In the genomic region with DNA sequence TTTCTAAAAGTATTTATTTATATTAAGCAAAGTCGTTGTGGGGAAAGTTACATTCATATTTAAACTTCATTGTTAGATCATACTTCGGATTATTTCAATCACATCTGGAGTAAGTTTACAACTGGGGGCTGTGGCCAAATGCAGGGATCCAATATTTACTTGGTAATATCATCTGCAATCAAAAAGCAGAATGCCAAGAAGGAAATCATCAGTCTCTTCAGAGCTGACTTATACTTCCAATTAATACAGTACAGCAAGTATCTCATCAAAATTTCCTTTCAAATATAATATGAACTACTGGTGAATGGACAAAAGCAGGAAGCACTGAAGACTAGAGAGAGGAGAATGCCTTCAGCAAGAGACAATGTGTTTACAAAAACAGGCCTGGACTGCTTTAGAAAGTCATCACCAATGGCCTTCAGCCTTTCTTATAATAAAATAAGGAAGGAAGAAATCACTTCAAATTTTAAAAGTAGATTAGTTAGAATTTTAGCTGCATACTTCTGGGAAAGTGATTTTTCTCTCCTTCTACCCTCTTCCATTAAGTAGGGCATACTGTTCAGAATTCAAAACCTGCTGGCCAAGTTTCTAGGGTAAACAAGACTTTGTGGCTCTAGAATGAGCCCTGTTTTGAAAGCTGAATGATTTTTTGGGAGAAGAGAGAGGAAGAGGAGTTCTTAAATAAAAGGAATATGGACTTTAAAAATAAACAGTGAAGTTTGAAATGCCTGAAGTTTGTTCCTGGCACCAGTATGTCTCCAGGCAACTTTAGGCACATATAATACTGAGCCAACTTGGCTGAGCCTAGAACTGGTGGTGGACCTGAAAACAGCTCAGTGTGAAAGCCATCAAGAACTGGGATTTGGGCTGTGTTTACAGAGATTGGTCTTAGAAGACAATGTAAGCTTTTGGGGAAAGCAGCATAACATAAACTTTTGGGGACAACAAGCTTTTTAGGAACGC, we compare ENCODE assay signal across 19 cellular contexts. TPM values are rescaled to one million over a fixed set of nuclear protein-coding genes. Genes with fewer than 3 reads are reported as not detected.
DNase-seq lines count a peak whose midpoint lies in the region; ATAC-seq and TF ChIP-seq lines count a peak whose summit lies in the region.
"Had no signal": no experiment of that assay in that cellular context is flagged by ENCODE, and none has a peak within 500 bp of the region (broad histone marks: within the 10 kb centered on the region; RNA-seq: fewer than 3 reads in every experiment).

No MANE protein-coding gene starts in this region.

- H3K4me1 Mint-ChIP-seq in nephron progenitor cell = no peaks in the 10 kb centered on the region
- H3K4me1 Mint-ChIP-seq in osteocyte (ENCODE audit: unreplicated experiment) = no peaks in the 10 kb centered on the region
- H3K4me1 Mint-ChIP-seq: WTC11 had no signal

- H3K27me3 Mint-ChIP-seq in nephron progenitor cell (ENCODE audit: low read depth, poor library complexity) = peaks cover 6% of the 10 kb centered on the region
- peaks cover 45% of the 10 kb centered on the region for H3K27me3 Mint-ChIP-seq in osteocyte (ENCODE audit: unreplicated experiment)

- TF ChIP-seq CTCF in coronary artery (IDR thresholded peaks at IDR 0.05) = no peak
- TF ChIP-seq CTCF in heart left ventricle (IDR thresholded peaks at IDR 0.05) = no peak
- TF ChIP-seq CTCF in nephron progenitor cell (IDR thresholded peaks at IDR 0.05) = no peak
- TF ChIP-seq CTCF in upper lobe of right lung (IDR thresholded peaks at IDR 0.05) = no peak
- no peak for TF ChIP-seq CTCF in osteocyte (IDR thresholded peaks at IDR 0.05)

- H3K27me3 ChIP-seq in heart left ventricle (no peaks in the 10 kb centered on the region), upper lobe of right lung (no peaks in the 10 kb centered on the region)
- H3K27me3 ChIP-seq: colonic mucosa had no signal

- intact Hi-C loops in heart left ventricle (cut with DNase I) = no loop called here
- intact Hi-C loops in upper lobe of right lung (cut with DNase I) = no loop called here

- H3K27ac ChIP-seq in coronary artery (peak overlapping the region; percentile 53 to 69), heart left ventricle (peak overlapping the region in 8 of 12 donors; percentile 33 to 71 (median 38)), upper lobe of right lung (peak overlapping the region; percentile 58)
- H3K27ac ChIP-seq: colonic mucosa had no signal

- H3K36me3 ChIP-seq in heart left ventricle (no peaks in the 10 kb centered on the region), upper lobe of right lung (no peaks in the 10 kb centered on the region)
- H3K36me3 ChIP-seq: colonic mucosa had no signal

- ATAC-seq in heart left ventricle (peak; percentile 47 to 59 (median 54)), upper lobe of right lung (no peak)
- ATAC-seq: WTC11 had no signal

- H3K36me3 Mint-ChIP-seq in nephron progenitor cell (ENCODE audit: low read depth) (no peaks in the 10 kb centered on the region), osteocyte (ENCODE audit: unreplicated experiment) (no peaks in the 10 kb centered on the region)
- H3K36me3 Mint-ChIP-seq: WTC11 had no signal

- DNase-seq in coronary artery (ENCODE audit: low spot score) (no peak), heart left ventricle (no peak), nephron progenitor cell (no peak), upper lobe of right lung (no peak), DMS114 treated with DMSO at 0.1 percent for 48 hours (lab: John Stamatoyannopoulos, UW; ENCODE audit: unreplicated experiment) (no peak), osteocyte (ENCODE audit: extremely low spot score, unreplicated experiment) (no peak), SIG-M5 treated with dmso at 0.1 percent for 504 hours (lab: John Stamatoyannopoulos, UW; ENCODE audit: unreplicated experiment) (no peak)
- DNase-seq: activated CD4-positive, alpha-beta T cell treated with anti-CD3 and anti-CD28 coated beads, Interleukin-2, amount 50 U/mL, for 4 hours; colonic mucosa; EL; NK-92 treated with Interleukin-12 subunit alpha and Interleukin-12 subunit beta, amount 100 ng/mL, for 24 hours; SK-N-SH had no signal

- H3K27ac Mint-ChIP-seq in nephron progenitor cell (peak overlapping the region; percentile 13), osteocyte (ENCODE audit: unreplicated experiment) (no peak overlapping the region)
- H3K27ac Mint-ChIP-seq: stimulated activated naive CD8-positive, alpha-beta T cell treated with anti-CD3 and anti-CD28 coated beads, Interleukin-15, Interleukin-2, amounts not matched to agents 100 ng/mL and 50 ng/mL, for 24 hours; WTC11 had no signal

- H3K4me3 ChIP-seq in coronary artery (no peak overlapping the region), heart left ventricle (no peak overlapping the region), upper lobe of right lung (no peak overlapping the region)
- H3K4me3 ChIP-seq: colonic mucosa, lung had no signal

- H3K4me1 ChIP-seq in heart left ventricle (peaks cover 0 to 16% (median 1%) of the 10 kb centered on the region in 12 donors), upper lobe of right lung (no peaks in the 10 kb centered on the region)
- H3K4me1 ChIP-seq: colonic mucosa had no signal

- H3K9me3 Mint-ChIP-seq in nephron progenitor cell (peaks cover 5% of the 10 kb centered on the region), osteocyte (ENCODE audit: unreplicated experiment) (no peaks in the 10 kb centered on the region)
- H3K9me3 Mint-ChIP-seq: stimulated activated naive CD8-positive, alpha-beta T cell treated with anti-CD3 and anti-CD28 coated beads, Interleukin-15, Interleukin-2, amounts not matched to agents 100 ng/mL and 50 ng/mL, for 24 hours; WTC11 had no signal

- H3K9me3 ChIP-seq in heart left ventricle (no peaks in the 10 kb centered on the region), upper lobe of right lung (no peaks in the 10 kb centered on the region)
- H3K9me3 ChIP-seq: colonic mucosa, SK-N-SH had no signal

- TF ChIP-seq POLR2A in heart left ventricle (IDR thresholded peaks at IDR 0.05) = no peak

- H3K4me3 Mint-ChIP-seq in nephron progenitor cell = no peak overlapping the region
- H3K4me3 Mint-ChIP-seq in osteocyte (ENCODE audit: unreplicated experiment) = no peak overlapping the region
- H3K4me3 Mint-ChIP-seq: stimulated activated naive CD8-positive, alpha-beta T cell treated with anti-CD3 and anti-CD28 coated beads, Interleukin-15, Interleukin-2, amounts not matched to agents 100 ng/mL and 50 ng/mL, for 24 hours; WTC11 had no signal

- 62 to 68% (median 64%) methylated on average over 3 of the region's 3 CpGs for WGBS in heart left ventricle, 4 donors

RNA-seq across cellular contexts. Expression of a gene that starts 22.2 kb away (rescaled TPM):
- total RNA-seq in heart left ventricle = 10 to 100 TPM in 1 of 9 donors, 1 to 10 TPM in 6, under 1 TPM in 2; 0.49 to 12.4 (median 2.6) TPM
- 1 to 10 TPM in 1 of 2 donors, under 1 TPM in 1; 0.69 to 2.3 TPM for polyA plus RNA-seq in heart left ventricle
- total RNA-seq in upper lobe of right lung = 0.69 TPM
- not detected in 2 replicates for total RNA-seq in osteocyte
- total RNA-seq: H1, myocyte, NCI-H460, WTC11 had no signal
- polyA plus RNA-seq: H1, SK-N-SH had no signal

RNA-seq across cellular contexts. Expression of a gene that starts 52.7 kb away (rescaled TPM):
- total RNA-seq in heart left ventricle (not detected), upper lobe of right lung (not detected), osteocyte (not detected in 2 replicates)
- polyA plus RNA-seq in heart left ventricle = not detected
- total RNA-seq: colonic mucosa, H1, lung, myocyte, NCI-H460, ureter, WTC11 had no signal
- polyA plus RNA-seq: H1, lung, SK-N-SH had no signal
